ENCODE assay signal across 8 cellular contexts in genomic region chr17:16380640-16381495, GRCh38. TPM values are rescaled to one million over a fixed set of nuclear protein-coding genes. Genes with fewer than 3 reads are reported as not detected.
DNase-seq lines count a peak whose midpoint lies in the region; ATAC-seq and TF ChIP-seq lines count a peak whose summit lies in the region.

TSS of gene UBB (plus strand) at chr17:16381091. CDS start at chr17:16381908, 817 bp downstream.

- peak within 1 kb of the TSS; percentile 95 for H3K4me3 ChIP-seq in HUES48 (ENCODE audit: low read depth, low read length)
- H3K4me3 ChIP-seq in epithelial cell of esophagus (ENCODE audit: low read length) = peak within 1 kb of the TSS; percentile 96
- peak within 1 kb of the TSS; percentile 56 for H3K4me3 ChIP-seq in mucosa of descending colon

- no peaks in the 10 kb centered on the region for H3K9me3 ChIP-seq in HUES48 (ENCODE audit: control insufficient read depth, insufficient read depth, low read length)
- no peaks in the 10 kb centered on the region for H3K9me3 ChIP-seq in mucosa of descending colon

- H3K27me3 Mint-ChIP-seq in Calu3 (ENCODE audit: unreplicated experiment) = no peaks in the 10 kb centered on the region

- peaks cover 22% of the 10 kb centered on the region for H3K36me3 ChIP-seq in HUES48 (ENCODE audit: control insufficient read depth, insufficient read depth, low read length)
- H3K36me3 ChIP-seq in mucosa of descending colon (ENCODE audit: low read depth) = no peaks in the 10 kb centered on the region

- CTCF ChIA-PET in Calu3 (lab: Charles Lee) = interaction anchor here (0.6 to 1.0 kb wide), 4 partner anchors 17 to 76 kb away, joined by 4 to 9 read pairs (median 4); no protein-coding TSS in a partner anchor

- TF ChIP-seq CTCF in Calu3 (IDR thresholded peaks at IDR 0.05; ENCODE audit: unreplicated experiment) = no peak
- no peak for TF ChIP-seq CTCF in epithelial cell of esophagus (IDR thresholded peaks at IDR 0.05; ENCODE audit: insufficient read depth, low read depth, low read length, missing control alignments)
- no peak for TF ChIP-seq CTCF in mucosa of descending colon (IDR thresholded peaks at IDR 0.05)

- ATAC-seq in GM21381 (IDR thresholded peaks at IDR 0.05; ENCODE audit: unreplicated experiment) = peak; percentile 89
- peak; percentile 95 for ATAC-seq in mucosa of descending colon

- peaks cover 20% of the 10 kb centered on the region for H3K4me1 Mint-ChIP-seq in Calu3 (ENCODE audit: low read depth, unreplicated experiment)

- no TSS peak for BruUV-seq in Calu3 (replicated peaks; lab: Mats Ljungman, UMichigan)

- H3K9ac ChIP-seq in HUES48 (ENCODE audit: low read depth, low read length) = peak within 1 kb of the TSS; percentile 93

- peak within 1 kb of the TSS; percentile 97 for H3K27ac ChIP-seq in HUES48 (ENCODE audit: low read depth, low read length)

- DNase-seq in Calu3 (peak; percentile 84), OCI-M1 (lab: John Stamatoyannopoulos, UW) (peak; percentile 93), activated T-cell treated with anti-CD3 and anti-CD28 coated beads for 24 hours (ENCODE audit: low read depth) (peak; percentile 91), epithelial cell of esophagus (ENCODE audit: low read depth) (peak; percentile 98), mucosa of descending colon (peak; percentile 96 to 98 (median 96))
- peak; percentile 90 for DNase-seq in stimulated activated CD8-positive, alpha-beta memory T cell treated with anti-CD3 and anti-CD28 coated beads, Interleukin-4, amount 100 ng/mL, for 24 hours (ENCODE audit: low read depth)

- peak within 1 kb of the TSS; percentile 85 for H3K4me3 Mint-ChIP-seq in Calu3 (ENCODE audit: low read depth, unreplicated experiment)

- no peaks in the 10 kb centered on the region for H3K9me3 Mint-ChIP-seq in Calu3 (ENCODE audit: low read depth, unreplicated experiment)

- H3K27ac Mint-ChIP-seq in Calu3 (ENCODE audit: unreplicated experiment) = peak within 1 kb of the TSS; percentile 99

- H3K36me3 Mint-ChIP-seq in Calu3 (ENCODE audit: insufficient read depth, unreplicated experiment) = peaks cover 33% of the 10 kb centered on the region

- no peaks in the 10 kb centered on the region for H3K27me3 ChIP-seq in HUES48 (ENCODE audit: control insufficient read depth, insufficient read depth, low read length)

- H3K4me1 ChIP-seq in HUES48 (ENCODE audit: control insufficient read depth, insufficient read depth, low read length) (peaks cover 8% of the 10 kb centered on the region), mucosa of descending colon (ENCODE audit: low read depth) (peaks cover 29% of the 10 kb centered on the region)

- intact Hi-C loops in Calu3 (cut with micrococcal nuclease; ENCODE audit: unreplicated experiment) (no loop called here), mucosa of descending colon (cut with DNase I, micrococcal nuclease) (no loop called here)

RNA-seq across cellular contexts. Expression of gene UBB, which starts in this region (rescaled TPM):
- total RNA-seq in Calu3 (2022) (973 and 1,004 TPM in 2 replicates), mucosa of descending colon (1,000 to 10,000 TPM; 1,560 to 1,757 (median 1,606) TPM)

Comparison
In these comparisons a context has a peak if more than half of its experiments do, and no peak if none do; other contexts are left out.
1. Peak in every context shown above with its lines: DNase-seq, ATAC-seq, H3K4me3 ChIP-seq and H3K27ac ChIP-seq.